In genomic region chr15:79479616-79480015, GRCh38 we compare ENCODE assay signal across 29 cellular contexts.
"Had no signal": no experiment of that assay in that cellular context is flagged by ENCODE, and none has a peak within 500 bp of the region (broad histone marks: within the 10 kb centered on the region; RNA-seq: fewer than 3 reads in every experiment).

No MANE protein-coding gene starts in this region.

- H3K27ac ChIP-seq: colonic mucosa, coronary artery, dorsolateral prefrontal cortex, epithelial cell of prostate, esophagus squamous epithelium, foreskin keratinocyte, gastrocnemius medialis, gastroesophageal sphincter, heart left ventricle, heart right ventricle, hepatocyte had no signal

- H3K36me3 ChIP-seq: colonic mucosa, esophagus squamous epithelium, gastrocnemius medialis, gastroesophageal sphincter, heart left ventricle, heart right ventricle had no signal

- H3K27ac Mint-ChIP-seq: dendritic cell treated with granulocyte-macrophage colony-stimulating factor and Interleukin-4, amounts not matched to agents 40 ng/mL and 50 ng/mL, for 4 days; effector memory CD8-positive, alpha-beta T cell; endodermal cell had no signal

- H3K9me3 ChIP-seq: colonic mucosa, esophagus squamous epithelium, gastrocnemius medialis, gastroesophageal sphincter, heart left ventricle had no signal

- H3K4me3 Mint-ChIP-seq: dendritic cell treated with granulocyte-macrophage colony-stimulating factor and Interleukin-4, amounts not matched to agents 40 ng/mL and 50 ng/mL, for 4 days; effector memory CD8-positive, alpha-beta T cell; endodermal cell had no signal

- FAIRE-seq: colon, endometrium, endothelial cell of umbilical vein, frontal cortex had no signal

- H3K27me3 ChIP-seq: colonic mucosa, foreskin keratinocyte, gastrocnemius medialis, gastroesophageal sphincter, heart left ventricle, hepatocyte had no signal

- ATAC-seq: effector memory CD8-positive, alpha-beta T cell; esophagus mucosa; foreskin keratinocyte; gastrocnemius medialis; gastroesophageal sphincter; heart left ventricle; heart right ventricle had no signal

- H3K27me3 Mint-ChIP-seq: effector memory CD8-positive, alpha-beta T cell had no signal

- H3K4me1 Mint-ChIP-seq: endodermal cell had no signal

- H3K4me3 ChIP-seq: colonic mucosa, coronary artery, dorsolateral prefrontal cortex, esophagus squamous epithelium, gastrocnemius medialis, gastroesophageal sphincter, heart left ventricle, heart right ventricle, hepatocyte had no signal

- H3K9me3 Mint-ChIP-seq: dendritic cell treated with granulocyte-macrophage colony-stimulating factor and Interleukin-4, amounts not matched to agents 40 ng/mL and 50 ng/mL, for 4 days; effector memory CD8-positive, alpha-beta T cell had no signal

- DNase-seq: colonic mucosa; cortex of kidney; dermis blood vessel endothelial cell; dorsolateral prefrontal cortex; effector CD4-positive, alpha-beta T cell; effector CD8-positive, alpha-beta T cell; effector memory CD4-positive, alpha-beta T cell; effector memory CD8-positive, alpha-beta T cell; endodermal cell; erythroblast; esophagus squamous epithelium; foreskin fibroblast; foreskin keratinocyte; foreskin melanocyte; gastrocnemius medialis; head of caudate nucleus; heart left ventricle; heart right ventricle; hippocampal formation had no signal

- H3K4me1 ChIP-seq: colonic mucosa, esophagus squamous epithelium, foreskin keratinocyte, gastrocnemius medialis, gastroesophageal sphincter, heart left ventricle, heart right ventricle had no signal
